18 cellular contexts compared by ENCODE assay signal in the genomic region with DNA sequence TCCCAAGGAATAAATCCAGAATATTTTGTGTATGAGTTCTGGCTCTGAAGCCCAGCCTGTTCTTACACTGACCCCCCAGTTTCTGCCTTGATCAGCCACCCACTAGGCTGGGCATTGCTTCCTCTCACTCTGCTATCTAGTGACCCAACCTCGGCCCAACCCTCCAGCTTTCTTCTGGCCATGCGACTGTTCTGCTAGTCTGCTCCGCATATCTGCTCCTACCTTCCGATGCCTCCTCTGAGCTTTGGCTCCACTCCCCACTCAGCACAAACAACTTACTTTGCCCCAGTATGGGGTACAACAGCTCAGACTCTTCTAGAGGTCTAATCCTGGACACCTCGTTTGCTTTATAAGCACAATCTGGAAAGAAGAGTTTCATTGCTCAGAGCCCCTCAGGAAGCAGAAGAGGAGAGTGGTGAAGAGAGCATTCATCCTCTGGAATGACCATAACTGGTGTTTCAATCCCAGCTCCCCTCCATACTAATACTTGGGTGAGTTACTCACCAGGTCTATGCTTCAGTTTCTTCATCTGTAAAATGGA.
"Had no signal": no experiment of that assay in that cellular context is flagged by ENCODE, and none has a peak within 500 bp of the region (broad histone marks: within the 10 kb centered on the region; RNA-seq: fewer than 3 reads in every experiment).

No MANE protein-coding gene starts in this region.

- DNase-seq: activated CD4-positive, alpha-beta T cell treated with anti-CD3 and anti-CD28 coated beads for 1 hour; activated effector memory CD4-positive, alpha-beta T cell treated with anti-CD3 and anti-CD28 coated beads, Interleukin-2, amount 50 U/mL, for 16 hours; activated naive CD4-positive, alpha-beta T cell treated with anti-CD3 and anti-CD28 coated beads, Interleukin-2, amount 50 U/mL, for 16 hours; activated T-cell treated with anti-CD3 and anti-CD28 coated beads, Interleukin-2, amount 50 U/mL, for 72 hours; aorta; heart left ventricle; left ventricle myocardium superior; mucosa of descending colon; naive B cell; psoas muscle; right cardiac atrium; uterus; WERI-Rb-1 had no signal

- H3K27ac ChIP-seq: coronary artery, gastroesophageal sphincter, heart left ventricle, neural progenitor cell, psoas muscle, skin epidermis, tibial nerve, uterus, WERI-Rb-1 had no signal

- H3K4me2 ChIP-seq: neural progenitor cell had no signal

- H3K9me3 ChIP-seq: gastroesophageal sphincter, heart left ventricle, mucosa of descending colon, psoas muscle, tibial nerve, uterus had no signal

- H2AFZ ChIP-seq: neural progenitor cell had no signal

- ATAC-seq: activated T-cell treated with anti-CD3 and anti-CD28 coated beads, Interleukin-2, amount 50 U/mL, for 72 hours; gastroesophageal sphincter; heart left ventricle; left ventricle myocardium superior; psoas muscle; right cardiac atrium had no signal

- H3K36me3 ChIP-seq: gastroesophageal sphincter, heart left ventricle, neural progenitor cell, tibial nerve, uterus, WERI-Rb-1 had no signal

- H3K27me3 ChIP-seq: gastroesophageal sphincter, heart left ventricle, neural progenitor cell, tibial nerve, uterus had no signal

- H3K4me1 ChIP-seq: gastroesophageal sphincter, heart left ventricle, neural progenitor cell, psoas muscle, tibial nerve, uterus had no signal

- H3K9ac ChIP-seq: neural progenitor cell had no signal

- H3K4me3 ChIP-seq: coronary artery, gastroesophageal sphincter, heart left ventricle, mucosa of descending colon, neural progenitor cell, psoas muscle, skin epidermis, tibial nerve, uterus had no signal
